14 cellular contexts compared by ENCODE assay signal in the genomic region with DNA sequence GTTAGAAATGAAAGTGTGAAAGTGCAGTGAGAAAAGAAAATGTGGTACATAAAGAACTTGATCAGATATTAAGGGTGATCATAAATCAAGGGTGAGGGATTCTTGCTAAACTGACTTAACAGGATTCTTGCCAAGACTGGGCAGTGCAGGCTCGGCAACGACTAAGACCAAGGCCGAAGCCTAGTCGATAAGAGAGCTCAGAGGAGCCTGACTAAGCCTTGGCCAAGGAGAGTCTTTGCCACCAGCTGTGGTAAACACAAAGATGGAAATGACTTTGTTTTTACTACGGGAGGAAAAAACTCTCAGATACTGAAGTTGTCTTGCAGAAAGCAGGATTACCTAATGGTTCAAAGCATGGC.
"Had no signal": no experiment of that assay in that cellular context is flagged by ENCODE, and none has a peak within 500 bp of the region (broad histone marks: within the 10 kb centered on the region; RNA-seq: fewer than 3 reads in every experiment).

No MANE protein-coding gene starts in this region.

- H3K4me3 Mint-ChIP-seq: activated naive CD8-positive, alpha-beta T cell treated with anti-CD3 and anti-CD28 coated beads, Interleukin-2, amount 50 U/mL, for 24 hours; endodermal cell; neural crest cell; stimulated activated memory B cell treated with anti-CD40 and anti-IgM and Interleukin-4, amounts not matched to agents 10 μg/mL and 1 μg/mL and 100 μg/mL, for 72 hours; T-helper 1 cell treated with Interleukin-12 subunit alpha and Interleukin-12 subunit beta and Interleukin-4 antibody, amounts not matched to agents 30 μg/mL and 1 μg/mL, for 36 hours; WTC11 had no signal

- H3K27ac Mint-ChIP-seq: activated naive CD8-positive, alpha-beta T cell treated with anti-CD3 and anti-CD28 coated beads, Interleukin-2, amount 50 U/mL, for 24 hours; endodermal cell; stimulated activated memory B cell treated with anti-CD40 and anti-IgM and Interleukin-4, amounts not matched to agents 10 μg/mL and 1 μg/mL and 100 μg/mL, for 72 hours; T-helper 1 cell treated with Interleukin-12 subunit alpha and Interleukin-12 subunit beta and Interleukin-4 antibody, amounts not matched to agents 30 μg/mL and 1 μg/mL, for 36 hours; WTC11 had no signal

- H3K27me3 Mint-ChIP-seq: activated naive CD8-positive, alpha-beta T cell treated with anti-CD3 and anti-CD28 coated beads, Interleukin-2, amount 50 U/mL, for 24 hours had no signal

- H3K4me1 ChIP-seq: parathyroid adenoma had no signal

- H3K9me3 Mint-ChIP-seq: activated naive CD8-positive, alpha-beta T cell treated with anti-CD3 and anti-CD28 coated beads, Interleukin-2, amount 50 U/mL, for 24 hours; endodermal cell; neural crest cell; stimulated activated memory B cell treated with anti-CD40 and anti-IgM and Interleukin-4, amounts not matched to agents 10 μg/mL and 1 μg/mL and 100 μg/mL, for 72 hours; T-helper 1 cell treated with Interleukin-12 subunit alpha and Interleukin-12 subunit beta and Interleukin-4 antibody, amounts not matched to agents 30 μg/mL and 1 μg/mL, for 36 hours; WTC11 had no signal

- H3K27ac ChIP-seq: left lung, parathyroid adenoma, upper lobe of right lung had no signal

- H3K36me3 ChIP-seq: left lung, upper lobe of right lung had no signal

- DNase-seq: activated CD4-positive, alpha-beta T cell treated with anti-CD3 and anti-CD28 coated beads for 48 hours; activated naive CD4-positive, alpha-beta T cell treated with Interleukin-2 at 50 U/mL for 16 hours; activated naive CD8-positive, alpha-beta T cell treated with anti-CD3 and anti-CD28 coated beads, Interleukin-2, amount 50 U/mL, for 24 hours; endodermal cell; erythroblast; foreskin fibroblast; glutamatergic neuron; left lung; upper lobe of right lung had no signal

- H3K4me3 ChIP-seq: left lung, upper lobe of right lung had no signal

- H3K9ac ChIP-seq: parathyroid adenoma had no signal

- H3K9me3 ChIP-seq: left lung, upper lobe of right lung had no signal

- H3K27me3 ChIP-seq: left lung, upper lobe of right lung had no signal

- H3K36me3 Mint-ChIP-seq: stimulated activated memory B cell treated with anti-CD40 and anti-IgM and Interleukin-4, amounts not matched to agents 10 μg/mL and 1 μg/mL and 100 μg/mL, for 72 hours; WTC11 had no signal

- H3K4me1 Mint-ChIP-seq: activated naive CD8-positive, alpha-beta T cell treated with anti-CD3 and anti-CD28 coated beads, Interleukin-2, amount 50 U/mL, for 24 hours; neural crest cell; stimulated activated memory B cell treated with anti-CD40 and anti-IgM and Interleukin-4, amounts not matched to agents 10 μg/mL and 1 μg/mL and 100 μg/mL, for 72 hours had no signal

- ATAC-seq: activated naive CD8-positive, alpha-beta T cell treated with anti-CD3 and anti-CD28 coated beads, Interleukin-2, amount 50 U/mL, for 24 hours; left lung; stimulated activated memory B cell treated with anti-CD40 and anti-IgM and Interleukin-4, amounts not matched to agents 10 μg/mL and 1 μg/mL and 100 μg/mL, for 72 hours; upper lobe of right lung; WTC11 had no signal
